1 cellular context compared by ENCODE assay signal in genomic region chr1:37752213-37752582, GRCh38.
TF ChIP-seq lines count a peak whose summit lies in the region.

No MANE protein-coding gene starts in this region.

TF ChIP-seq in GM12878, 131 proteins besides CTCF, POLR2A, EP300 and RAD21:
- TF ChIP-seq DPF2 (IDR thresholded peaks at IDR 0.05) = no peak
- no peak for TF ChIP-seq CHD2 (IDR thresholded peaks at IDR 0.05; ENCODE audit: borderline replicate concordance, low read depth, low read length)
- no peak for TF ChIP-seq STAT1 (conservative IDR thresholded peaks at IDR 0.05)
- TF ChIP-seq FOS (IDR thresholded peaks at IDR 0.05; ENCODE audit: borderline replicate concordance, extremely low read depth, insufficient read length) = no peak
- no peak for TF ChIP-seq RUNX3 (IDR thresholded peaks at IDR 0.05; ENCODE audit: low read length)
- no peak for TF ChIP-seq EGR1 (IDR thresholded peaks at IDR 0.05; ENCODE audit: borderline replicate concordance in 1 of 2, low read depth in 2 of 2, low read length in 2 of 2)
- no peak for TF ChIP-seq IKZF1 (conservative IDR thresholded peaks at IDR 0.05)
- TF ChIP-seq NFIC (IDR thresholded peaks at IDR 0.05; ENCODE audit: low read depth, low read length) = no peak
- no peak for TF ChIP-seq BCLAF1 (IDR thresholded peaks at IDR 0.05)
- no peak for TF ChIP-seq HCFC1 (IDR thresholded peaks at IDR 0.05; ENCODE audit: low read length)
- no peak for TF ChIP-seq PAX8 (IDR thresholded peaks at IDR 0.05)
- no peak for TF ChIP-seq IRF3 (IDR thresholded peaks at IDR 0.05)
TF ChIP-seq in GM12878: peak in this region for 0.
